ENCODE assay signal across 1 cellular context in the genomic region with DNA sequence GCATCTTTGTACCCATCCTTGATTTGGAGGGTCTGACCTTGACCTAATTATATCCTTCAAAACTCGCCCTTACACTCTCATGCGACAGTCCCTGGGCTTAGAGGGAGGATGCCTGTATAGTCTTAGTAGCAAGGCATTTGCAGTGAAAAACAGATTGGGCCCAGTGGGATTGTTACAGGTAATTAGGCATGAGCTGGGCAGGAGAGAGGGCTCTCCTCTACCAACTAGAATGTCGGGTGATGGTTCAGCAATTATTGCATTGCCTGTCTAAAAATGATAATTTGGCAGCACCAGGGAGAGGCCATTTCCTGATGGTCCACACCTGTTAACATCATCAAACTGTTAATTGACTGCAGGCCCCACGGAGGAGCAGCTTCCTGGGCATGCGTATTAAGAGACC.
TF ChIP-seq lines count a peak whose summit lies in the region.

No MANE protein-coding gene starts in this region.

TF ChIP-seq in GM23338, 12 proteins besides CTCF, POLR2A, EP300 and RAD21 (continued from another document):
- TF ChIP-seq, protein P1, sequence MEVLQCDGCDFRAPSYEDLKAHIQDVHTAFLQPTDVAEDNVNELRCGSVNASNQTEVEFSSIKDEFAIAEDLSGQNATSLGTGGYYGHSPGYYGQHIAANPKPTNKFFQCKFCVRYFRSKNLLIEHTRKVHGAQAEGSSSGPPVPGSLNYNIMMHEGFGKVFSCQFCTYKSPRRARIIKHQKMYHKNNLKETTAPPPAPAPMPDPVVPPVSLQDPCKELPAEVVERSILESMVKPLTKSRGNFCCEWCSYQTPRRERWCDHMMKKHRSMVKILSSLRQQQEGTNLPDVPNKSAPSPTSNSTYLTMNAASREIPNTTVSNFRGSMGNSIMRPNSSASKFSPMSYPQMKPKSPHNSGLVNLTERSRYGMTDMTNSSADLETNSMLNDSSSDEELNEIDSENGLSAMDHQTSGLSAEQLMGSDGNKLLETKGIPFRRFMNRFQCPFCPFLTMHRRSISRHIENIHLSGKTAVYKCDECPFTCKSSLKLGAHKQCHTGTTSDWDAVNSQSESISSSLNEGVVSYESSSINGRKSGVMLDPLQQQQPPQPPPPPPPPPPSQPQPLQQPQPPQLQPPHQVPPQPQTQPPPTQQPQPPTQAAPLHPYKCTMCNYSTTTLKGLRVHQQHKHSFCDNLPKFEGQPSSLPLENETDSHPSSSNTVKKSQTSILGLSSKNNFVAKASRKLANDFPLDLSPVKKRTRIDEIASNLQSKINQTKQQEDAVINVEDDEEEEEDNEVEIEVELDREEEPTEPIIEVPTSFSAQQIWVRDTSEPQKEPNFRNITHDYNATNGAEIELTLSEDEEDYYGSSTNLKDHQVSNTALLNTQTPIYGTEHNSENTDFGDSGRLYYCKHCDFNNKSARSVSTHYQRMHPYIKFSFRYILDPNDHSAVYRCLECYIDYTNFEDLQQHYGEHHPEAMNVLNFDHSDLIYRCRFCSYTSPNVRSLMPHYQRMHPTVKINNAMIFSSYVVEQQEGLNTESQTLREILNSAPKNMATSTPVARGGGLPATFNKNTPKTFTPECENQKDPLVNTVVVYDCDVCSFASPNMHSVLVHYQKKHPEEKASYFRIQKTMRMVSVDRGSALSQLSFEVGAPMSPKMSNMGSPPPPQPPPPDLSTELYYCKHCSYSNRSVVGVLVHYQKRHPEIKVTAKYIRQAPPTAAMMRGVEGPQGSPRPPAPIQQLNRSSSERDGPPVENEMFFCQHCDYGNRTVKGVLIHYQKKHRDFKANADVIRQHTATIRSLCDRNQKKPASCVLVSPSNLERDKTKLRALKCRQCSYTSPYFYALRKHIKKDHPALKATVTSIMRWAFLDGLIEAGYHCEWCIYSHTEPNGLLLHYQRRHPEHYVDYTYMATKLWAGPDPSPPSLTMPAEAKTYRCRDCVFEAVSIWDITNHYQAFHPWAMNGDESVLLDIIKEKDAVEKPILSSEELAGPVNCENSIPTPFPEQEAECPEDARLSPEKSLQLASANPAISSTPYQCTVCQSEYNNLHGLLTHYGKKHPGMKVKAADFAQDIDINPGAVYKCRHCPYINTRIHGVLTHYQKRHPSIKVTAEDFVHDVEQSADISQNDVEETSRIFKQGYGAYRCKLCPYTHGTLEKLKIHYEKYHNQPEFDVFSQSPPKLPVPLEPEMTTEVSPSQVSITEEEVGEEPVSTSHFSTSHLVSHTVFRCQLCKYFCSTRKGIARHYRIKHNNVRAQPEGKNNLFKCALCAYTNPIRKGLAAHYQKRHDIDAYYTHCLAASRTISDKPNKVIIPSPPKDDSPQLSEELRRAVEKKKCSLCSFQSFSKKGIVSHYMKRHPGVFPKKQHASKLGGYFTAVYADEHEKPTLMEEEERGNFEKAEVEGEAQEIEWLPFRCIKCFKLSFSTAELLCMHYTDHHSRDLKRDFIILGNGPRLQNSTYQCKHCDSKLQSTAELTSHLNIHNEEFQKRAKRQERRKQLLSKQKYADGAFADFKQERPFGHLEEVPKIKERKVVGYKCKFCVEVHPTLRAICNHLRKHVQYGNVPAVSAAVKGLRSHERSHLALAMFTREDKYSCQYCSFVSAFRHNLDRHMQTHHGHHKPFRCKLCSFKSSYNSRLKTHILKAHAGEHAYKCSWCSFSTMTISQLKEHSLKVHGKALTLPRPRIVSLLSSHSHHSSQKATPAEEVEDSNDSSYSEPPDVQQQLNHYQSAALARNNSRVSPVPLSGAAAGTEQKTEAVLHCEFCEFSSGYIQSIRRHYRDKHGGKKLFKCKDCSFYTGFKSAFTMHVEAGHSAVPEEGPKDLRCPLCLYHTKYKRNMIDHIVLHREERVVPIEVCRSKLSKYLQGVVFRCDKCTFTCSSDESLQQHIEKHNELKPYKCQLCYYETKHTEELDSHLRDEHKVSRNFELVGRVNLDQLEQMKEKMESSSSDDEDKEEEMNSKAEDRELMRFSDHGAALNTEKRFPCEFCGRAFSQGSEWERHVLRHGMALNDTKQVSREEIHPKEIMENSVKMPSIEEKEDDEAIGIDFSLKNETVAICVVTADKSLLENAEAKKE (CRISPR knock-in tag; IDR thresholded peaks at IDR 0.05) = no peak
- TF ChIP-seq NANOG (IDR thresholded peaks at IDR 0.05; ENCODE audit: borderline replicate concordance) (no peak), JUNB (IDR thresholded peaks at IDR 0.05; ENCODE audit: unreplicated experiment) (no peak)
